8 cellular contexts compared by ENCODE assay signal in the genomic region with DNA sequence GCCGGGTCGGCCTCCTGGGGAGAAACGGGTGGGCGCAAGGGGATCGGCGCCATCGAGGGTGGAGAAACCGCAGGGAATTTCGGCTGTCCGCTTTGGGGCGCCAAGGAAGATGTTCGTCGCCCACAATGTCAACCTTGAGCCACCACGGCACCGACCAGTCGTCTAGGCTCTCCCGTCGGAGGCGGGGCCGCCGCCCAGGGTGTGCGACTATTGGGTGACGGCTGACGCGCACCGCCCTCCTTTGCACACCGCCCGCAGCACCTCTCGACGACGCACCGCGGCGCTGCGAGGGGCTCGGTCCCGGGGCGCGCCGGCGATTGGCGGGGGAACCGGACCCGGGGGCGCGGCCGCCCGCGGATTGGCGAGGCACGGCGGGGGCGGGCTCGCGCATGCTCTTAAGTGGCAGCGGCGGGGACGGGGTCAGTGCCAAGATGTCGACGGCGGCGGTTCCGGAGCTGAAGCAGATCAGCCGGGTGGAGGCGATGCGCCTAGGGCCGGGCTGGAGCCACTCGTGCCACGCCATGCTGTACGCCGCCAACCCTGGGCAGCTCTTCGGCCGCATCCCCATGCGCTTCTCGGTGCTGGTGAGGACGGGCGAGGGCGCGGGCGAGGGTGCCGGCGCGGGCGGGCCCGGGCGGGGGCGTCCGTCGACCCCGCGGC. TPM values are rescaled to one million over a fixed set of nuclear protein-coding genes. Genes with fewer than 3 reads are reported as not detected.
DNase-seq lines count a peak whose midpoint lies in the region; ATAC-seq and TF ChIP-seq lines count a peak whose summit lies in the region.

NUDT16L1 (plus strand) TSS at position 267 of the 660 bp plus-strand sequence; CDS start at position 432, 165 bp downstream.

- 0% methylated on average over 14 of the region's 91 CpGs for WGBS in suprapubic skin

- H3K27ac Mint-ChIP-seq in activated naive CD4-positive, alpha-beta T cell treated with anti-CD3 and anti-CD28 coated beads, Interleukin-2, amount 50 U/mL, for 72 hours: peak within 1 kb of the TSS; percentile 74 to 82

- H3K9me3 ChIP-seq in suprapubic skin: no peaks in the 10 kb centered on the region

- TF ChIP-seq EP300 in suprapubic skin (IDR thresholded peaks at IDR 0.05): no peak

- peaks cover 28% of the 10 kb centered on the region for H3K4me1 ChIP-seq in suprapubic skin

- H3K4me3 ChIP-seq in suprapubic skin: peak within 1 kb of the TSS; percentile 70

- no peaks in the 10 kb centered on the region for H3K36me3 Mint-ChIP-seq in activated naive CD4-positive, alpha-beta T cell treated with anti-CD3 and anti-CD28 coated beads, Interleukin-2, amount 50 U/mL, for 72 hours

- TF ChIP-seq CTCF in suprapubic skin (IDR thresholded peaks at IDR 0.05): peak in 1 of 2 donors; percentile 39

- no peaks in the 10 kb centered on the region for H3K9me3 Mint-ChIP-seq in activated naive CD4-positive, alpha-beta T cell treated with anti-CD3 and anti-CD28 coated beads, Interleukin-2, amount 50 U/mL, for 72 hours

- ATAC-seq in HG02623 (IDR thresholded peaks at IDR 0.05; ENCODE audit: unreplicated experiment): peak; percentile 92
- ATAC-seq in activated naive CD4-positive, alpha-beta T cell treated with anti-CD3 and anti-CD28 coated beads, Interleukin-2, amount 50 U/mL, for 72 hours: peak; percentile 94 to 97

- no peaks in the 10 kb centered on the region for H3K27me3 ChIP-seq in suprapubic skin

- H3K36me3 ChIP-seq in suprapubic skin: peaks cover 33% of the 10 kb centered on the region

- peak; percentile 71 for TF ChIP-seq POLR2A in GM10847 (IDR thresholded peaks at IDR 0.05; ENCODE audit: extremely low read depth, insufficient read length)
- peak in 1 of 2 donors; percentile 24 for TF ChIP-seq POLR2A in suprapubic skin (IDR thresholded peaks at IDR 0.05)

- DNase-seq in NCI-H1105 (lab: John Stamatoyannopoulos, UW) (peak; percentile 83), SKM-1 (lab: John Stamatoyannopoulos, UW; ENCODE audit: unreplicated experiment) (peak; percentile 92), glomerular endothelial cell (ENCODE audit: extremely low read depth, low read depth, low spot score) (peak; percentile 12), occipital lobe (lab: John Stamatoyannopoulos, UW) (peak; percentile 97), suprapubic skin (ENCODE audit: low spot score in 2 of 2) (peak; percentile 96 to 98)
- DNase-seq in activated naive CD4-positive, alpha-beta T cell treated with anti-CD3 and anti-CD28 coated beads, Interleukin-2, amount 50 U/mL, for 72 hours (ENCODE audit: low spot score in 2 of 2): peak; percentile 98 to 99

- H3K27ac ChIP-seq in suprapubic skin: peak within 1 kb of the TSS; percentile 95

RNA-seq across cellular contexts. Expression of gene NUDT16L1, which starts in this region (rescaled TPM):
- 10 to 100 TPM; 20.7 to 42.8 TPM for total RNA-seq in activated naive CD4-positive, alpha-beta T cell treated with anti-CD3 and anti-CD28 coated beads, Interleukin-2, amount 50 U/mL, for 72 hours
- total RNA-seq in glomerular endothelial cell (32.9 and 36.5 TPM in 2 replicates), occipital lobe (33.4 TPM), suprapubic skin (10 to 100 TPM; 19.9 to 32.7 (median 24.6) TPM)

Comparison
In these comparisons a context has a peak if more than half of its experiments do, and no peak if none do; other contexts are left out.
1. Peak in every context shown above with its lines: DNase-seq, ATAC-seq, H3K4me3 ChIP-seq and H3K27ac ChIP-seq.
2. DNase-seq: peak in every context shown above with its lines; median percentile 98 in activated naive CD4-positive, alpha-beta T cell treated with anti-CD3 and anti-CD28 coated beads, Interleukin-2, amount 50 U/mL, for 72 hours; 97 in occipital lobe; 97 in suprapubic skin; 92 in SKM-1; 83 in NCI-H1105; 12 in glomerular endothelial cell.